ENCODE assay signal across 20 cellular contexts in genomic region chr10:73883553-73883952, GRCh38. TPM values are rescaled to one million over a fixed set of nuclear protein-coding genes. Genes with fewer than 3 reads are reported as not detected.
A peak's percentile ranks its signal among the peaks of the same experiment; 100 is the strongest.
DNase-seq lines count a peak whose midpoint lies in the region; ATAC-seq, FAIRE-seq and TF ChIP-seq lines count a peak whose summit lies in the region.
"Had no signal": no experiment of that assay in that cellular context is flagged by ENCODE, and none has a peak within 500 bp of the region (broad histone marks: within the 10 kb centered on the region; RNA-seq: fewer than 3 reads in every experiment).

No MANE protein-coding gene starts in this region.

- CTCF ChIA-PET in HCT116 (lab: Charles Lee): interaction anchor here (1.3 kb wide), 1 partner anchor 198 kb away, joined by 3 read pairs; no protein-coding TSS in a partner anchor
- CTCF ChIA-PET in PC-9 (lab: Charles Lee): interaction anchor here (1.6 to 1.7 kb wide), 2 partner anchors 34 to 57 kb away, joined by 3 to 6 read pairs; no protein-coding TSS in a partner anchor
- CTCF ChIA-PET in K562 (lab: Yijun Ruan, JAX; ENCODE audit: low intra/inter-chr PET ratio): interaction anchor here (4.9 kb wide), 1 partner anchor 57 kb away, joined by 39 read pairs; no protein-coding TSS in a partner anchor

- H3K9me3 ChIP-seq in HCT116 (ENCODE audit: control insufficient read depth in 1 of 2, insufficient read depth in 1 of 2, low read depth in 1 of 2, low read length in 2 of 2): no peaks in the 10 kb centered on the region
- H3K9me3 ChIP-seq in PC-9 (ENCODE audit: insufficient read depth, low read depth): no peaks in the 10 kb centered on the region
- no peaks in the 10 kb centered on the region for H3K9me3 ChIP-seq in K562 (replicated peaks; ENCODE audit: control insufficient read depth, insufficient read depth, low read depth, low read length)
- H3K9me3 ChIP-seq in osteoblast (ENCODE audit: low read depth, low read length): no peaks in the 10 kb centered on the region
- H3K9me3 ChIP-seq: Caco-2, HAP-1 had no signal

- H3K4me3 ChIP-seq in HCT116 (replicated peaks in 1 of 2; ENCODE audit: low read depth in 1 of 2, low read length in 2 of 2) (no peak overlapping the region), PC-9 (no peak overlapping the region), K562 (no peak overlapping the region), osteoblast (ENCODE audit: insufficient read depth, low read length) (no peak overlapping the region), coronary artery (no peak overlapping the region)
- H3K4me3 ChIP-seq: GM23248, HAP-1 had no signal

- TF ChIP-seq RAD21 in HCT116 (IDR thresholded peaks at IDR 0.05; ENCODE audit: low read depth) (no peak), K562 (CRISPR knock-in tag; conservative IDR thresholded peaks at IDR 0.05 in 1 of 2, IDR thresholded peaks at IDR 0.05 in 1 of 2) (no peak)

- H3K9me1 ChIP-seq in K562 (ENCODE audit: control insufficient read depth, insufficient read depth, low read length): no peaks in the 10 kb centered on the region

- H3K27ac ChIP-seq in HCT116 (ENCODE audit: low read depth, low read length): no peak overlapping the region
- 0 out of 2 replicates have a peak overlapping the region, but pooled peaks have one; percentile 9 for H3K27ac ChIP-seq in PC-9
- H3K27ac ChIP-seq in K562 (ENCODE audit: extremely low read depth, low read depth, low read length): no peak overlapping the region
- no peak overlapping the region for H3K27ac ChIP-seq in osteoblast (ENCODE audit: low read depth, low read length)
- H3K27ac ChIP-seq in coronary artery: no peak overlapping the region
- H3K27ac ChIP-seq: C4-2B, GM23248 had no signal

- no peak for FAIRE-seq in K562 (lab: Jason Lieb, UNC)
- FAIRE-seq: A204.1, D721Med, HTR-8/SVneo had no signal

- no TSS peak for BruUV-seq in HCT116 (replicated peaks; lab: Mats Ljungman, UMichigan)
- no TSS peak for BruUV-seq in PC-9 (replicated peaks; lab: Mats Ljungman, UMichigan)
- no TSS peak for BruUV-seq in K562 (replicated peaks; lab: Mats Ljungman, UMichigan)

- H3K4me2 ChIP-seq in HCT116 (ENCODE audit: low read length) (peak overlapping the region; percentile 64), PC-9 (no peak overlapping the region), K562 (ENCODE audit: insufficient read depth, low read length) (no peak overlapping the region), osteoblast (ENCODE audit: insufficient read depth, low read length) (no peak overlapping the region)

- H3K9ac ChIP-seq in HCT116 (ENCODE audit: low read length) (0 out of 2 replicates have a peak overlapping the region, but pooled peaks have one; percentile 9), K562 (ENCODE audit: insufficient read depth in 1 of 2, low read depth in 2 of 2, low read length in 2 of 2) (no peak overlapping the region; a peak in 1 of 4 replicates)
- H3K9ac ChIP-seq: GM23248 had no signal

- no peak for TF ChIP-seq EP300 in K562 (IDR thresholded peaks at IDR 0.05; ENCODE audit: low read length)

- DNase-seq in HCT116 (ENCODE audit: low read depth, low spot score): no peak
- DNase-seq in PC-9: no peak
- no peak for DNase-seq in K562 (ENCODE audit: extremely low read depth in 1 of 4, low spot score in 3 of 4)
- DNase-seq in osteoblast (ENCODE audit: insufficient read length, low spot score, missing footprints): peak; percentile 13
- DNase-seq in NCI-H345 (lab: John Stamatoyannopoulos, UW): no peak
- DNase-seq in coronary artery (ENCODE audit: low spot score): no peak
- DNase-seq: AML-193; Caco-2; CD4-positive, alpha-beta T cell; GDM1; GM23248; IMR-90; KBM-7 had no signal

- H2AFZ ChIP-seq in HCT116 (ENCODE audit: low read depth, low read length, poor library complexity, severe bottlenecking): peak overlapping the region; percentile 58
- H2AFZ ChIP-seq in PC-9: no peak overlapping the region
- H2AFZ ChIP-seq in K562 (ENCODE audit: low read depth, low read length): no peak overlapping the region
- H2AFZ ChIP-seq in osteoblast (ENCODE audit: low read length): no peak overlapping the region
- H2AFZ ChIP-seq: GM23248 had no signal

- H3K27me3 ChIP-seq in HCT116 (ENCODE audit: insufficient read depth, low read length): no peaks in the 10 kb centered on the region
- no peaks in the 10 kb centered on the region for H3K27me3 ChIP-seq in PC-9 (ENCODE audit: insufficient read depth, low read depth)
- no peaks in the 10 kb centered on the region for H3K27me3 ChIP-seq in K562 (ENCODE audit: control insufficient read depth in 2 of 2, insufficient read depth in 2 of 2, low read length in 2 of 2)
- H3K27me3 ChIP-seq in osteoblast (ENCODE audit: insufficient read depth, low read length): no peaks in the 10 kb centered on the region

- no peak for ATAC-seq in HCT116
- ATAC-seq in K562: no peak
- ATAC-seq in HG03442 (IDR thresholded peaks at IDR 0.05; ENCODE audit: unreplicated experiment): no peak
- ATAC-seq in GM21825 (IDR thresholded peaks at IDR 0.05; ENCODE audit: unreplicated experiment): no peak

- in situ Hi-C loops in K562 (cut with MboI): loop anchor here (5.0 to 10.0 kb wide), 3 partner anchors 36 to 351 kb away; no protein-coding TSS in a partner anchor

- no peak for TF ChIP-seq POLR2A in HCT116 (IDR thresholded peaks at IDR 0.05; ENCODE audit: borderline replicate concordance, extremely low read depth, insufficient read depth, insufficient read length)
- TF ChIP-seq POLR2A in K562 (conservative IDR thresholded peaks at IDR 0.05): no peak

- H4K20me1 ChIP-seq in HCT116 (ENCODE audit: insufficient read depth): no peaks in the 10 kb centered on the region
- H4K20me1 ChIP-seq in PC-9 (ENCODE audit: insufficient read depth): no peaks in the 10 kb centered on the region
- H4K20me1 ChIP-seq in K562 (replicated peaks; ENCODE audit: control insufficient read depth, insufficient read depth, low read length): no peaks in the 10 kb centered on the region
- no peaks in the 10 kb centered on the region for H4K20me1 ChIP-seq in osteoblast (ENCODE audit: insufficient read depth, low read length)

- H3K9me2 ChIP-seq in HCT116 (ENCODE audit: insufficient read depth): no peaks in the 10 kb centered on the region
- no peaks in the 10 kb centered on the region for H3K9me2 ChIP-seq in PC-9 (ENCODE audit: insufficient read depth)

- no peaks in the 10 kb centered on the region for H3K79me2 ChIP-seq in HCT116 (ENCODE audit: insufficient read depth, low read length)
- H3K79me2 ChIP-seq in PC-9 (ENCODE audit: low read depth): no peaks in the 10 kb centered on the region
- no peaks in the 10 kb centered on the region for H3K79me2 ChIP-seq in K562 (ENCODE audit: control insufficient read depth, insufficient read depth, low read length)
- no peaks in the 10 kb centered on the region for H3K79me2 ChIP-seq in osteoblast (ENCODE audit: insufficient read depth, low read length)

- 36% methylated on average over 3 of the region's 3 CpGs for WGBS in K562 (ENCODE audit: insufficient coverage, low coverage, missing lambda C conversion rate)

- TF ChIP-seq CTCF in HCT116 (IDR thresholded peaks at IDR 0.05 in 2 of 3, conservative IDR thresholded peaks at IDR 0.05 in 1 of 3; ENCODE audit: borderline replicate concordance in 1 of 3, insufficient read depth in 1 of 3, low read depth in 2 of 3, low read length in 2 of 3) (no peak), PC-9 (conservative IDR thresholded peaks at IDR 0.05) (no peak), K562 (IDR thresholded peaks at IDR 0.05 in 2 of 3, conservative IDR thresholded peaks at IDR 0.05 in 1 of 3; ENCODE audit: insufficient read depth in 2 of 3, low read depth in 1 of 3, low read length in 3 of 3) (no peak), osteoblast (IDR thresholded peaks at IDR 0.05; ENCODE audit: extremely low read depth, low read depth, low read length) (no peak), coronary artery (IDR thresholded peaks at IDR 0.05) (no peak)

- peaks cover 26 to 57% of the 10 kb centered on the region in 2 experiments for H3K4me1 ChIP-seq in HCT116 (ENCODE audit: control insufficient read depth in 1 of 2, insufficient read depth in 2 of 2, low read length in 2 of 2)
- peaks cover 38% of the 10 kb centered on the region for H3K4me1 ChIP-seq in PC-9 (replicated peaks; ENCODE audit: insufficient read depth)
- peaks cover 10 to 29% of the 10 kb centered on the region in 2 experiments for H3K4me1 ChIP-seq in K562 (replicated peaks in 1 of 2; ENCODE audit: control insufficient read depth in 2 of 2, insufficient read depth in 2 of 2, low read length in 2 of 2)
- peaks cover 25% of the 10 kb centered on the region for H3K4me1 ChIP-seq in osteoblast (ENCODE audit: insufficient read depth, low read length)
- H3K4me1 ChIP-seq: HAP-1 had no signal

- no peaks in the 10 kb centered on the region for H3K36me3 ChIP-seq in HCT116 (ENCODE audit: control insufficient read depth in 1 of 2, insufficient read depth in 2 of 2, low read length in 2 of 2)
- no peaks in the 10 kb centered on the region for H3K36me3 ChIP-seq in PC-9 (ENCODE audit: low read depth)
- H3K36me3 ChIP-seq in K562 (ENCODE audit: control insufficient read depth, insufficient read depth, low read length): no peaks in the 10 kb centered on the region
- no peaks in the 10 kb centered on the region for H3K36me3 ChIP-seq in osteoblast (ENCODE audit: insufficient read depth, low read length)
- H3K36me3 ChIP-seq: HAP-1 had no signal

- POLR2A ChIA-PET in HCT116 (lab: Charles Lee) (interaction anchor here (1.3 kb wide), 1 partner anchor 23 kb away, joined by 3 read pairs; no protein-coding TSS in a partner anchor), PC-9 (lab: Charles Lee; ENCODE audit: unreplicated experiment) (interaction anchor here (0.5 to 0.6 kb wide), 2 partner anchors 11 to 29 kb away, joined by 3 read pairs; no protein-coding TSS in a partner anchor), K562 (lab: Yijun Ruan, JAX) (interaction anchor here (0.6 kb wide), 1 partner anchor 85 kb away, joined by 3 read pairs; no protein-coding TSS in a partner anchor)

- RAD21 ChIA-PET in HCT116 (lab: Charles Lee; ENCODE audit: low non-redundant PET in 1 of 2, low total read pairs in 2 of 2, uncharacterized antibody in 2 of 2, unreplicated experiment in 2 of 2): no interaction called here

- H3F3A ChIP-seq in PC-9 (ENCODE audit: insufficient read depth, low read depth): peaks cover 24% of the 10 kb centered on the region

- intact Hi-C loops in HCT116 (cut with micrococcal nuclease) (no loop called here), PC-9 (cut with micrococcal nuclease; ENCODE audit: unreplicated experiment) (loop anchor here (10.0 kb wide), 2 partner anchors 1221 to 1351 kb away; partner anchors contain the start of gene COMTD1), K562 (cut with micrococcal nuclease) (no loop called here)

RNA-seq across cellular contexts. Expression of gene CAMK2G, which starts 9.2 kb away (rescaled TPM):
- total RNA-seq in HCT116 (2021; ENCODE audit: unreplicated experiment) (28.3 TPM), PC-9 (2021) (125 and 147 TPM in 2 replicates), K562 (2014; rRNA removed) (23.4 and 26.7 TPM in 2 replicates), K562 (2014; rRNA removed; fragmentation: Illumina TruSeq; extraction: Trizol) (22.3 and 25.1 TPM in 2 replicates), K562 (2015; rRNA removed; fragmentation: Illumina TruSeq; extraction: Trizol) (32.2 and 33.2 TPM in 2 replicates), K562 (2021) (29.5 and 32.6 TPM in 2 replicates), osteoblast (22.4 and 28.3 TPM in 2 replicates)
- polyA plus RNA-seq in HCT116 (2012): 23.4 and 24.6 TPM in 2 replicates
- 79.9 and 93.7 TPM in 2 replicates for total RNA-seq in K562 (2011; cell fraction: chromatin; rRNA removed; ENCODE audit: low replicate concordance)
- total RNA-seq in K562 (2011; cell fraction: nucleolus; rRNA removed): 44.9 and 53.3 TPM in 2 replicates
- total RNA-seq in K562 (2011; cell fraction: nucleoplasm; rRNA removed): 65.0 and 92.5 TPM in 2 replicates
- polyA plus RNA-seq in K562 (2011; rRNA removed) (37.5 and 41.6 TPM in 2 replicates), K562 (2014; fragmentation: Illumina TruSeq; extraction: Trizol) (35.5 and 37.9 TPM in 2 replicates), K562 (2014; fragmentation: Nextera tagmentation; extraction: Ambion mirVana) (10 to 100 TPM in 1 of 2 experiments, 1 to 10 TPM in 1; 9.0 to 10.4 TPM), K562 (2014; rRNA removed) (36.2 and 37.2 TPM in 2 replicates)
- 33.0 and 39.7 TPM in 2 replicates for polyA plus RNA-seq in K562 (2011; cell fraction: cytosol; rRNA removed)
- 69.4 and 73.5 TPM in 2 replicates for polyA plus RNA-seq in K562 (2011; cell fraction: nucleus; rRNA removed)
- 27.5 and 30.5 TPM in 2 replicates for polyA plus RNA-seq in K562 (2012)
- 31.1 and 31.9 TPM in 2 replicates for polyA minus RNA-seq in K562 (2011; rRNA and poly(A)+ RNA removed)
- 18.9 and 20.7 TPM in 2 replicates for polyA minus RNA-seq in K562 (2011; cell fraction: cytosol; rRNA and poly(A)+ RNA removed)
- polyA minus RNA-seq in K562 (2011; cell fraction: nucleus; rRNA and poly(A)+ RNA removed): 25.0 and 38.0 TPM in 2 replicates

RNA-seq across cellular contexts. Expression of gene PLAU, which starts 27.4 kb away (rescaled TPM):
- total RNA-seq in HCT116 (2021; ENCODE audit: unreplicated experiment): 60.3 TPM
- polyA plus RNA-seq in HCT116 (2012): 103 and 107 TPM in 2 replicates
- 90.3 and 94.9 TPM in 2 replicates for total RNA-seq in PC-9 (2021)
- 2.8 and 5.6 TPM in 2 replicates for total RNA-seq in K562 (2011; cell fraction: chromatin; rRNA removed; ENCODE audit: low replicate concordance)
- 4.2 and 6.7 TPM in 2 replicates for total RNA-seq in K562 (2011; cell fraction: nucleolus; rRNA removed)
- 4.4 and 4.9 TPM in 2 replicates for total RNA-seq in K562 (2011; cell fraction: nucleoplasm; rRNA removed)
- total RNA-seq in K562 (2014; rRNA removed): 2.1 and 2.9 TPM in 2 replicates
- total RNA-seq in K562 (2014; rRNA removed; fragmentation: Illumina TruSeq; extraction: Trizol): 3.2 and 3.3 TPM in 2 replicates
- 16.9 and 17.5 TPM in 2 replicates for total RNA-seq in K562 (2015; rRNA removed; fragmentation: Illumina TruSeq; extraction: Trizol)
- 4.1 and 4.4 TPM in 2 replicates for total RNA-seq in K562 (2021)
- 3.4 and 5.8 TPM in 2 replicates for polyA plus RNA-seq in K562 (2011; rRNA removed)
- 3.7 and 8.0 TPM in 2 replicates for polyA plus RNA-seq in K562 (2011; cell fraction: cytosol; rRNA removed)
- 11.6 and 17.7 TPM in 2 replicates for polyA plus RNA-seq in K562 (2011; cell fraction: nucleus; rRNA removed)
- 11.2 and 47.9 TPM in 2 replicates for polyA plus RNA-seq in K562 (2012)
- polyA plus RNA-seq in K562 (2014; fragmentation: Illumina TruSeq; extraction: Trizol): 4.6 and 4.9 TPM in 2 replicates
- polyA plus RNA-seq in K562 (2014; fragmentation: Nextera tagmentation; extraction: Ambion mirVana): 1 to 10 TPM; 2.3 to 2.5 TPM
- 2.6 and 4.2 TPM in 2 replicates for polyA plus RNA-seq in K562 (2014; rRNA removed)
- 2.6 and 3.6 TPM in 2 replicates for polyA minus RNA-seq in K562 (2011; rRNA and poly(A)+ RNA removed)
- 1.6 and 4.6 TPM in 2 replicates for polyA minus RNA-seq in K562 (2011; cell fraction: cytosol; rRNA and poly(A)+ RNA removed)
- 1.6 and 3.4 TPM in 2 replicates for polyA minus RNA-seq in K562 (2011; cell fraction: nucleus; rRNA and poly(A)+ RNA removed)
- 27.9 and 40.7 TPM in 2 replicates for total RNA-seq in osteoblast
- total RNA-seq: CD4-positive, alpha-beta T cell had no signal

Comparison
In these comparisons a context has a peak if more than half of its experiments do, and no peak if none do; other contexts are left out.
1. Of the 22 proteins assayed by ChIP-seq in both K562 and HCT116: peak only in K562: FOSL1; only in HCT116: none; in both: none; in neither: 20; mixed calls (peak in some experiments, not most) for 1.